ENCODE assay signal across 8 cellular contexts in genomic region chr12:32273063-32273521, GRCh38.
A peak's percentile ranks its signal among the peaks of the same experiment; 100 is the strongest.
DNase-seq lines count a peak whose midpoint lies in the region; ATAC-seq and TF ChIP-seq lines count a peak whose summit lies in the region.

No MANE protein-coding gene starts in this region.

- H3K36me3 Mint-ChIP-seq in T-helper 1 cell treated with Interleukin-12 subunit alpha and Interleukin-12 subunit beta and Interleukin-4 antibody, amounts not matched to agents 30 μg/mL and 1 μg/mL, for 36 hours (ENCODE audit: low read depth) = no peaks in the 10 kb centered on the region
- H3K36me3 Mint-ChIP-seq in T-cell (peaks cover 6% of the 10 kb centered on the region), osteocyte (ENCODE audit: unreplicated experiment) (no peaks in the 10 kb centered on the region)

- peak overlapping the region; percentile 12 for H3K4me3 Mint-ChIP-seq in T-helper 1 cell treated with Interleukin-12 subunit alpha and Interleukin-12 subunit beta and Interleukin-4 antibody, amounts not matched to agents 30 μg/mL and 1 μg/mL, for 36 hours
- H3K4me3 Mint-ChIP-seq in T-cell (peak overlapping the region in 2 of 3 donors; percentile 11 to 55), osteocyte (ENCODE audit: unreplicated experiment) (no peak overlapping the region)

- CTCF ChIA-PET in T-cell (lab: Charles Lee) = no interaction called here

- H3K4me1 Mint-ChIP-seq in T-helper 1 cell treated with Interleukin-12 subunit alpha and Interleukin-12 subunit beta and Interleukin-4 antibody, amounts not matched to agents 30 μg/mL and 1 μg/mL, for 36 hours (ENCODE audit: low read depth) = peaks cover 15% of the 10 kb centered on the region
- H3K4me1 Mint-ChIP-seq in T-cell (peaks cover 25 to 28% (median 28%) of the 10 kb centered on the region in 3 donors), osteocyte (ENCODE audit: unreplicated experiment) (peaks cover 30% of the 10 kb centered on the region)

- POLR2A ChIA-PET in T-cell (lab: Charles Lee) = no interaction called here

- peak overlapping the region; percentile 52 for H3K27ac Mint-ChIP-seq in T-helper 1 cell treated with Interleukin-12 subunit alpha and Interleukin-12 subunit beta and Interleukin-4 antibody, amounts not matched to agents 30 μg/mL and 1 μg/mL, for 36 hours
- H3K27ac Mint-ChIP-seq in T-cell (peak overlapping the region; percentile 79 to 96), osteocyte (ENCODE audit: unreplicated experiment) (peak overlapping the region; percentile 25)

- DNase-seq in T-helper 1 cell (no peak), T-cell (peak in 7 of 34 experiments; percentile 1 to 23 (median 5)), osteocyte (ENCODE audit: extremely low spot score, unreplicated experiment) (no peak), T-helper 9 cell (no peak), HT-29 (ENCODE audit: low spot score) (no peak), UCSD-AML1 (lab: John Stamatoyannopoulos, UW; ENCODE audit: unreplicated experiment) (no peak)

- peak; percentile 51 for ATAC-seq in HG02759 (IDR thresholded peaks at IDR 0.05; ENCODE audit: unreplicated experiment)
- peak; percentile 31 to 64 (median 52) for ATAC-seq in T-cell (replicated peaks in 1 of 4)

- TF ChIP-seq CTCF in osteocyte (IDR thresholded peaks at IDR 0.05) = no peak

- no peaks in the 10 kb centered on the region for H3K9me3 Mint-ChIP-seq in T-helper 1 cell treated with Interleukin-12 subunit alpha and Interleukin-12 subunit beta and Interleukin-4 antibody, amounts not matched to agents 30 μg/mL and 1 μg/mL, for 36 hours
- H3K9me3 Mint-ChIP-seq in T-cell = no peaks in the 10 kb centered on the region
- no peaks in the 10 kb centered on the region for H3K9me3 Mint-ChIP-seq in osteocyte (ENCODE audit: unreplicated experiment)

- no peaks in the 10 kb centered on the region for H3K27me3 Mint-ChIP-seq in T-helper 1 cell treated with Interleukin-12 subunit alpha and Interleukin-12 subunit beta and Interleukin-4 antibody, amounts not matched to agents 30 μg/mL and 1 μg/mL, for 36 hours (ENCODE audit: low read depth)
- no peaks in the 10 kb centered on the region for H3K27me3 Mint-ChIP-seq in T-cell
- no peaks in the 10 kb centered on the region for H3K27me3 Mint-ChIP-seq in osteocyte (ENCODE audit: unreplicated experiment)

Comparison
In these comparisons a context has a peak if more than half of its experiments do, and no peak if none do; other contexts are left out.
1. H3K27ac Mint-ChIP-seq: peak in every context shown above with its lines; median percentile 88 in T-cell; 52 in T-helper 1 cell treated with Interleukin-12 subunit alpha and Interleukin-12 subunit beta and Interleukin-4 antibody, amounts not matched to agents 30 μg/mL and 1 μg/mL, for 36 hours; 25 in osteocyte.